1 cellular context compared by ENCODE assay signal in the genomic region with DNA sequence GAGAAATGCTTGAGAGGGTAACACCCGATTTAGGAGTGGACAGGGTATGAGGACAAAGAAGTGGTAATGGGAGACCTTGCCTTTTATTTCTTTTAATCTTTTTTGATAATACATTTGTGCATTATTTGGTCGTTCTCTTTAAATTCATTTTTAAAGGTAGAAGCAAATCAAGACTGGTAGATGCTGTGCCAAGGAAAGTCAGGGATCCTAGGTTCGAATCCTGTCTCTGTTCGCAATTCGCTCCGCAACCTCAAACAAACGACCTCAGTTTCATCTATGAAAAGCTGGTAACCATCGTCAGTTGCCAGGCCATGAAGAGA.
TF ChIP-seq lines count a peak whose summit lies in the region.

No MANE protein-coding gene starts in this region.

TF ChIP-seq in WTC11, 78 proteins besides CTCF, POLR2A, EP300 and RAD21 (continued from another document):
- TF ChIP-seq, protein P1, sequence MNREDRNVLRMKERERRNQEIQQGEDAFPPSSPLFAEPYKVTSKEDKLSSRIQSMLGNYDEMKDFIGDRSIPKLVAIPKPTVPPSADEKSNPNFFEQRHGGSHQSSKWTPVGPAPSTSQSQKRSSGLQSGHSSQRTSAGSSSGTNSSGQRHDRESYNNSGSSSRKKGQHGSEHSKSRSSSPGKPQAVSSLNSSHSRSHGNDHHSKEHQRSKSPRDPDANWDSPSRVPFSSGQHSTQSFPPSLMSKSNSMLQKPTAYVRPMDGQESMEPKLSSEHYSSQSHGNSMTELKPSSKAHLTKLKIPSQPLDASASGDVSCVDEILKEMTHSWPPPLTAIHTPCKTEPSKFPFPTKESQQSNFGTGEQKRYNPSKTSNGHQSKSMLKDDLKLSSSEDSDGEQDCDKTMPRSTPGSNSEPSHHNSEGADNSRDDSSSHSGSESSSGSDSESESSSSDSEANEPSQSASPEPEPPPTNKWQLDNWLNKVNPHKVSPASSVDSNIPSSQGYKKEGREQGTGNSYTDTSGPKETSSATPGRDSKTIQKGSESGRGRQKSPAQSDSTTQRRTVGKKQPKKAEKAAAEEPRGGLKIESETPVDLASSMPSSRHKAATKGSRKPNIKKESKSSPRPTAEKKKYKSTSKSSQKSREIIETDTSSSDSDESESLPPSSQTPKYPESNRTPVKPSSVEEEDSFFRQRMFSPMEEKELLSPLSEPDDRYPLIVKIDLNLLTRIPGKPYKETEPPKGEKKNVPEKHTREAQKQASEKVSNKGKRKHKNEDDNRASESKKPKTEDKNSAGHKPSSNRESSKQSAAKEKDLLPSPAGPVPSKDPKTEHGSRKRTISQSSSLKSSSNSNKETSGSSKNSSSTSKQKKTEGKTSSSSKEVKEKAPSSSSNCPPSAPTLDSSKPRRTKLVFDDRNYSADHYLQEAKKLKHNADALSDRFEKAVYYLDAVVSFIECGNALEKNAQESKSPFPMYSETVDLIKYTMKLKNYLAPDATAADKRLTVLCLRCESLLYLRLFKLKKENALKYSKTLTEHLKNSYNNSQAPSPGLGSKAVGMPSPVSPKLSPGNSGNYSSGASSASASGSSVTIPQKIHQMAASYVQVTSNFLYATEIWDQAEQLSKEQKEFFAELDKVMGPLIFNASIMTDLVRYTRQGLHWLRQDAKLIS (CRISPR knock-in tag; IDR thresholded peaks at IDR 0.05; ENCODE audit: borderline replicate concordance), result no peak
- TF ChIP-seq PRRX2 (CRISPR knock-in tag; IDR thresholded peaks at IDR 0.05) (no peak), JUN (CRISPR knock-in tag; IDR thresholded peaks at IDR 0.05) (no peak), ZNF671 (CRISPR knock-in tag; IDR thresholded peaks at IDR 0.05) (no peak), NFYB (CRISPR knock-in tag; conservative IDR thresholded peaks at IDR 0.05; ENCODE audit: low read depth) (no peak)
